6 cellular contexts compared by ENCODE assay signal in the genomic region with DNA sequence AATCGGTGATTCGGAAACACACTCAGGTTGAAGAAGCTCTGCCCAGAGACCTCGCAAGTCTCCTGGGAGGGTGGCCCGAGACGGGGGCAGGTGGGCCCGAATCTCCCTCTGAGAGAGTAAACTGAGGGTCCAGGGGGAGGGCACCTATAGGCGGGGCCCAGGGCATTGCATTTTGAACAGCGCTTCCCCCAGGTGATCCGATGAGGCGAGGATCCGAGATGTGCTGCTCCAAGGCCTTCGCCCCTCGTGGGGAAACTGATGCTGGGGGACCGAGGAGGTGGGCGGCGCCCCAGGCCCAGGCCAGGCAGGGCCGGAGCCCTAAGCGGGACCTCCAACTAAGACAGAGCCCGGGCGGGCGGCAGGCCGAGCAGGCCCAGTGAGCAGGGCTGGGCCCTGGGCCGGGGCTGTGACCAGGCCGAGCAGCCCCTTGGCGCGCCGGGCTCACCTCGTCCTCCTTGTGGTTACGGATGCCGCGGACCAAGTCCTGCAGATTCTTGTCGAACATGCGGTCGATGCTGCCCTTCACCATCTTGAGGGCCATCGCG. TPM values are rescaled to one million over a fixed set of nuclear protein-coding genes. Genes with fewer than 3 reads are reported as not detected.
DNase-seq lines count a peak whose midpoint lies in the region; ATAC-seq and TF ChIP-seq lines count a peak whose summit lies in the region.

No MANE protein-coding gene starts in this region.

- peak overlapping the region; percentile 34; the same call in 1 of the 2 replicates for H3K27ac ChIP-seq in MM.1S (ENCODE audit: low read length)
- H3K27ac ChIP-seq in skeletal muscle tissue (ENCODE audit: low read depth, low read length), result peak overlapping the region; percentile 79

- peak overlapping the region; percentile 44; the same call in 1 of the 2 replicates for H2AFZ ChIP-seq in MM.1S (ENCODE audit: low read length)

- no peaks in the 10 kb centered on the region for H3K9me3 ChIP-seq in MM.1S (replicated peaks; ENCODE audit: insufficient read depth, low read length)
- no peaks in the 10 kb centered on the region for H3K9me3 ChIP-seq in skeletal muscle tissue (ENCODE audit: control insufficient read depth in 3 of 3, low read length in 3 of 3)

- DNase-seq in MM.1S, result peak; percentile 24
- DNase-seq in epithelial cell of esophagus (ENCODE audit: low read depth), result no peak
- DNase-seq in HPDE6-E6E7 (ENCODE audit: extremely low spot score), result no peak
- no peak for DNase-seq in NCI-H146 (lab: John Stamatoyannopoulos, UW)

- ATAC-seq in GM21423 (IDR thresholded peaks at IDR 0.05; ENCODE audit: unreplicated experiment), result peak; percentile 32

- no peaks in the 10 kb centered on the region for H3K27me3 ChIP-seq in MM.1S (replicated peaks; ENCODE audit: insufficient read depth, low read length)
- H3K27me3 ChIP-seq in skeletal muscle tissue (ENCODE audit: control insufficient read depth in 3 of 3, insufficient read depth in 3 of 3, low read length in 3 of 3), result no peaks in the 10 kb centered on the region

- H3K9me2 ChIP-seq in MM.1S (replicated peaks; ENCODE audit: insufficient read depth, low read length), result no peaks in the 10 kb centered on the region

- peaks cover 53% of the 10 kb centered on the region for H3K79me2 ChIP-seq in MM.1S (ENCODE audit: low read length)

- H3K4me1 ChIP-seq in MM.1S (ENCODE audit: low read length) (peaks cover 16% of the 10 kb centered on the region), skeletal muscle tissue (ENCODE audit: control insufficient read depth in 3 of 3, insufficient read depth in 3 of 3, low read length in 3 of 3) (peaks cover 21 to 39% (median 26%) of the 10 kb centered on the region in 3 donors)

- no peaks in the 10 kb centered on the region for H3F3A ChIP-seq in MM.1S (ENCODE audit: insufficient read depth, low read length)

- peak overlapping the region; percentile 90 for H3K4me3 ChIP-seq in MM.1S (ENCODE audit: low read length)
- peak overlapping the region; percentile 84 for H3K4me3 ChIP-seq in epithelial cell of esophagus (ENCODE audit: low read length)
- peak overlapping the region; percentile 85 to 91 (median 86) for H3K4me3 ChIP-seq in skeletal muscle tissue (ENCODE audit: low read length in 3 of 3)

- TF ChIP-seq CTCF in MM.1S (IDR thresholded peaks at IDR 0.05; ENCODE audit: low read length) (no peak), epithelial cell of esophagus (IDR thresholded peaks at IDR 0.05; ENCODE audit: insufficient read depth, low read depth, low read length, missing control alignments) (no peak)

- no peaks in the 10 kb centered on the region for H3K36me3 ChIP-seq in MM.1S (replicated peaks; ENCODE audit: insufficient read depth, low read length)
- H3K36me3 ChIP-seq in skeletal muscle tissue (ENCODE audit: control insufficient read depth in 3 of 3, insufficient read depth in 3 of 3, low read length in 3 of 3), result peaks cover 0 to 3% (median 0%) of the 10 kb centered on the region in 3 donors

- peaks cover 10% of the 10 kb centered on the region; the same call in 1 of the 2 replicates for H4K20me1 ChIP-seq in MM.1S (ENCODE audit: insufficient read depth, low read length)

- H3K4me2 ChIP-seq in MM.1S (ENCODE audit: low read depth, low read length), result peak overlapping the region; percentile 88

- peak overlapping the region; percentile 95 for H3K9ac ChIP-seq in MM.1S (ENCODE audit: low read length)
- H3K9ac ChIP-seq in skeletal muscle tissue (ENCODE audit: low read depth in 1 of 3, low read length in 3 of 3), result peak overlapping the region; percentile 80 to 98 (median 96)

RNA-seq across cellular contexts. Expression of gene AP3D1, which starts 0.5 kb away (rescaled TPM):
- 33.4 TPM for total RNA-seq in skeletal muscle tissue

RNA-seq across cellular contexts. Expression of gene DOT1L, which starts 12.9 kb away (rescaled TPM):
- 5.7 TPM for total RNA-seq in skeletal muscle tissue

RNA-seq across cellular contexts. Expression of gene IZUMO4, which starts 54.2 kb away (rescaled TPM):
- total RNA-seq in skeletal muscle tissue, result 2.1 TPM

RNA-seq across cellular contexts. Expression of gene MOB3A, which starts 54.7 kb away (rescaled TPM):
- 12.0 TPM for total RNA-seq in skeletal muscle tissue
